Comparison of ENCODE assay signal across 8 cellular contexts in genomic region chr10:91088300-91089140, GRCh38.
DNase-seq lines count a peak whose midpoint lies in the region; ATAC-seq, FAIRE-seq and TF ChIP-seq lines count a peak whose summit lies in the region.

No MANE protein-coding gene starts in this region.

- H3K27me3 ChIP-seq in pancreas, result no peaks in the 10 kb centered on the region

- no peaks in the 10 kb centered on the region for H3K36me3 ChIP-seq in pancreas

- no peaks in the 10 kb centered on the region for H3K9me3 ChIP-seq in pancreas

- intact Hi-C loops in pancreas (cut with DNase I), result no loop called here

- H3K4me3 ChIP-seq in GM12865 (ENCODE audit: low read depth, low read length) (no peak overlapping the region), pancreas (no peak overlapping the region)

- H3K27ac ChIP-seq in pancreas, result no peak overlapping the region

- no peaks in the 10 kb centered on the region for H3K4me1 ChIP-seq in pancreas

- 32 to 37% methylated on average over 7 of the region's 7 CpGs for WGBS in pancreas, 2 donors

- FAIRE-seq in pancreas (lab: Jason Lieb, UNC), result peak; percentile 29

- DNase-seq in GM12865 (ENCODE audit: low read depth), result peak; percentile 32
- peak; percentile 24 for DNase-seq in NCI-H1694 treated with DMSO at 0.1 percent for 48 hours (lab: John Stamatoyannopoulos, UW)
- DNase-seq in epidermal melanocyte (ENCODE audit: insufficient read length, low spot score), result peak; percentile 33
- no peak for DNase-seq in pancreas
- DNase-seq in stimulated activated CD4-positive, alpha-beta T cell treated with anti-CD3 and anti-CD28 coated beads, Interleukin-4, amount 100 ng/mL, for 1 hour, result no peak
- DNase-seq in NCI-H1105 treated with DMSO at 0.1 percent for 48 hours (lab: John Stamatoyannopoulos, UW), result no peak

- ATAC-seq in pancreas, result peak in 3 of 4 donors; percentile 58 to 66 (median 66)
- ATAC-seq in GM21737 (IDR thresholded peaks at IDR 0.05; ENCODE audit: unreplicated experiment), result no peak
- ATAC-seq in GM18867 (IDR thresholded peaks at IDR 0.05; ENCODE audit: unreplicated experiment), result no peak

- TF ChIP-seq CTCF in GM12865 (IDR thresholded peaks at IDR 0.05; ENCODE audit: insufficient read depth, low read depth, low read length, missing control alignments), result no peak
- no peak for TF ChIP-seq CTCF in pancreas (IDR thresholded peaks at IDR 0.05)

Comparison
In these comparisons a context has a peak if more than half of its experiments do, and no peak if none do; other contexts are left out.
1. DNase-seq: peak in GM12865 (single experiment), NCI-H1694 treated with DMSO at 0.1 percent for 48 hours (single experiment) and epidermal melanocyte (single experiment); none in pancreas (0 of 6), stimulated activated CD4-positive, alpha-beta T cell treated with anti-CD3 and anti-CD28 coated beads, Interleukin-4, amount 100 ng/mL, for 1 hour (single experiment) and NCI-H1105 treated with DMSO at 0.1 percent for 48 hours (single experiment).
2. ATAC-seq: peak in pancreas (3 of 4); none in GM21737 (single experiment) and GM18867 (single experiment).